15 cellular contexts compared by ENCODE assay signal in the genomic region with DNA sequence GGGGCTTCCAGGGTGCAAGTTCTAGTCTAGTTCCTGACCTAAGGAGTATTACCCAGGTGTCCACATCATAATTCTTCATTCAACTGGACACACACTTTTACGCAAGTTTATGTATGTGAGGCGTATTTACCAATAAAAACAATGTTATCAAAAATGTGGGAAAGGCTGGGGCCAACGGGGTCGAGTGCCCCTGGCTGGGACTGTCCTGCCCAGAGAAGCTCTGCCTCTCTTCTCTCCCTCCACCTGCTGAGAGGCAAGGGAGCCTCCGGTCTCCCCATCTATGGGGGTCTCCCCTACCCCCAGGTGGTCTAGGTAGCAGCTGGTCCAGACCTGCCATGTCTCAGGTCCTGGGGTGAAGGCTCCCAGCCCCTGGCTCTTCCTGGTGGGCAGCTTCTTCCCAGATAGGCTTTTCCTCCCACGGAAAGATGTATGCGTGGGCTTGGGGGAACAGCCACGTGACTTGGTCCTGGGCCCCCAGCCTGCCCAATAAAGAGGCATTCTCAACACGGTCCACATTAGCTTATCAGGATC.
"Had no signal": no experiment of that assay in that cellular context is flagged by ENCODE, and none has a peak within 500 bp of the region (broad histone marks: within the 10 kb centered on the region; RNA-seq: fewer than 3 reads in every experiment).

No MANE protein-coding gene starts in this region.

- H3K36me3 ChIP-seq: right lobe of liver, thoracic aorta had no signal

- H3K27ac ChIP-seq: dorsolateral prefrontal cortex, right lobe of liver, thoracic aorta had no signal

- ATAC-seq: left cardiac atrium, natural killer cell, right lobe of liver had no signal

- H3K4me1 ChIP-seq: right lobe of liver had no signal

- H3K4me3 ChIP-seq: dorsolateral prefrontal cortex, lung, right lobe of liver, thoracic aorta had no signal

- H3K9me3 ChIP-seq: right lobe of liver, SK-N-SH, thoracic aorta had no signal

- FAIRE-seq: TTC549 had no signal

- H3K9ac ChIP-seq: SK-N-SH had no signal

- H3K27me3 ChIP-seq: dorsolateral prefrontal cortex, right lobe of liver had no signal

- DNase-seq: activated B cell treated with CpG ODN at 0.5 μM for 24 hours; activated CD4-positive, alpha-beta T cell treated with anti-CD3 and anti-CD28 coated beads, Interleukin-2, amount 50 U/mL, for 1 hour; activated effector memory CD4-positive, alpha-beta T cell treated with Interleukin-2 at 50 U/mL for 16 hours; activated T-cell treated with anti-CD3 and anti-CD28 coated beads, Interleukin-2, amount 50 U/mL, for 24 hours; dorsolateral prefrontal cortex; glutamatergic neuron; left cardiac atrium; natural killer cell; right lobe of liver; SK-N-SH; stimulated activated CD4-positive, alpha-beta T cell treated with anti-CD3 and anti-CD28 coated beads, Interleukin-4, amount 100 ng/mL, for 1 hour; stimulated activated CD8-positive, alpha-beta memory T cell treated with anti-CD3 and anti-CD28 coated beads, Interleukin-4, amount 100 ng/mL, for 48 hours had no signal
